ENCODE assay signal across 10 cellular contexts in genomic region chr7:105352922-105353668, GRCh38. TPM values are rescaled to one million over a fixed set of nuclear protein-coding genes. Genes with fewer than 3 reads are reported as not detected.
DNase-seq lines count a peak whose midpoint lies in the region; ATAC-seq and TF ChIP-seq lines count a peak whose summit lies in the region.
"Had no signal": no experiment of that assay in that cellular context is flagged by ENCODE, and none has a peak within 500 bp of the region (broad histone marks: within the 10 kb centered on the region; RNA-seq: fewer than 3 reads in every experiment).

No MANE protein-coding gene starts in this region.

- CTCF ChIA-PET in OCI-LY7 (lab: Charles Lee; ENCODE audit: unreplicated experiment), result no interaction called here

- no TSS peak for BruUV-seq in OCI-LY7 (replicated peaks; lab: Mats Ljungman, UMichigan)

- peaks cover 4% of the 10 kb centered on the region; the same call in 1 of the 2 replicates for H4K20me1 ChIP-seq in OCI-LY7 (ENCODE audit: insufficient read depth, low read length)

- no peak for TF ChIP-seq EP300 in transverse colon (IDR thresholded peaks at IDR 0.05; ENCODE audit: low read depth)

- H3K27ac Mint-ChIP-seq in activated naive CD4-positive, alpha-beta T cell treated with anti-CD3 and anti-CD28 coated beads, Interleukin-2, amount 50 U/mL, for 24 hours, result peak overlapping the region; percentile 48
- H3K27ac Mint-ChIP-seq in activated naive CD8-positive, alpha-beta T cell treated with anti-CD3 and anti-CD28 coated beads for 36 hours, result peak overlapping the region; percentile 64
- peak overlapping the region; percentile 94 for H3K27ac Mint-ChIP-seq in memory B cell

- intact Hi-C loops in transverse colon (cut with DNase I; ENCODE audit: low total_unique reads) (no loop called here), OCI-LY7 (cut with micrococcal nuclease; ENCODE audit: unreplicated experiment) (no loop called here)

- H3K4me1 Mint-ChIP-seq in activated naive CD4-positive, alpha-beta T cell treated with anti-CD3 and anti-CD28 coated beads, Interleukin-2, amount 50 U/mL, for 24 hours, result peaks cover 73% of the 10 kb centered on the region
- H3K4me1 Mint-ChIP-seq in activated naive CD8-positive, alpha-beta T cell treated with anti-CD3 and anti-CD28 coated beads for 36 hours, result peaks cover 45% of the 10 kb centered on the region
- H3K4me1 Mint-ChIP-seq in memory B cell, result peaks cover 42% of the 10 kb centered on the region

- H3K4me3 ChIP-seq in transverse colon (no peak overlapping the region), OCI-LY7 (ENCODE audit: low read depth, low read length, poor library complexity, severe bottlenecking) (no peak overlapping the region)

- peaks cover 8% of the 10 kb centered on the region; the same call in 1 of the 2 replicates for H3K79me2 ChIP-seq in OCI-LY7 (ENCODE audit: insufficient read depth, low read depth, low read length)

- peak overlapping the region; percentile 19 for H3K4me3 Mint-ChIP-seq in activated naive CD4-positive, alpha-beta T cell treated with anti-CD3 and anti-CD28 coated beads, Interleukin-2, amount 50 U/mL, for 24 hours
- H3K4me3 Mint-ChIP-seq in activated naive CD8-positive, alpha-beta T cell treated with anti-CD3 and anti-CD28 coated beads for 36 hours, result no peak overlapping the region
- peak overlapping the region; percentile 70 for H3K4me3 Mint-ChIP-seq in memory B cell
- H3K4me3 Mint-ChIP-seq: H9 had no signal

- H3K9me3 Mint-ChIP-seq in activated naive CD4-positive, alpha-beta T cell treated with anti-CD3 and anti-CD28 coated beads, Interleukin-2, amount 50 U/mL, for 24 hours, result no peaks in the 10 kb centered on the region
- H3K9me3 Mint-ChIP-seq in activated naive CD8-positive, alpha-beta T cell treated with anti-CD3 and anti-CD28 coated beads for 36 hours, result peaks cover 5% of the 10 kb centered on the region
- no peaks in the 10 kb centered on the region for H3K9me3 Mint-ChIP-seq in memory B cell
- H3K9me3 Mint-ChIP-seq: H9 had no signal

- in situ Hi-C loops in transverse colon (cut with MboI; ENCODE audit: low pct_ligation_motif_present in 1 of 4, low pct_unique_long_range_greater_than_20kb in 1 of 4, low sequenced_read_pairs in 3 of 4), result no loop called here

- H3K27ac ChIP-seq in transverse colon (peak overlapping the region; percentile 46 to 79 (median 68)), OCI-LY7 (ENCODE audit: low read depth, low read length, poor library complexity, severe bottlenecking) (no peak overlapping the region)

- H3K9me2 ChIP-seq in OCI-LY7 (ENCODE audit: insufficient read depth, low read length), result no peaks in the 10 kb centered on the region

- TF ChIP-seq CTCF in transverse colon (IDR thresholded peaks at IDR 0.05) (no peak), OCI-LY7 (conservative IDR thresholded peaks at IDR 0.05; ENCODE audit: low read length) (no peak)

- H3K9me3 ChIP-seq in transverse colon (no peaks in the 10 kb centered on the region), OCI-LY7 (ENCODE audit: low read length) (no peaks in the 10 kb centered on the region)

- H3K36me3 ChIP-seq in transverse colon (no peaks in the 10 kb centered on the region), OCI-LY7 (ENCODE audit: insufficient read depth, low read length) (no peaks in the 10 kb centered on the region)

- H3K27me3 ChIP-seq in transverse colon, result no peaks in the 10 kb centered on the region

- H3K4me2 ChIP-seq in OCI-LY7 (ENCODE audit: low read length), result no peak overlapping the region

- no peak overlapping the region for H2AFZ ChIP-seq in OCI-LY7 (ENCODE audit: low read length)

- H3K4me1 ChIP-seq in transverse colon (peaks cover 24 to 43% (median 31%) of the 10 kb centered on the region in 4 donors), OCI-LY7 (ENCODE audit: insufficient read depth, low read length, poor library complexity, severe bottlenecking) (peaks cover 28% of the 10 kb centered on the region)

- no peaks in the 10 kb centered on the region for H3K36me3 Mint-ChIP-seq in activated naive CD4-positive, alpha-beta T cell treated with anti-CD3 and anti-CD28 coated beads, Interleukin-2, amount 50 U/mL, for 24 hours
- H3K36me3 Mint-ChIP-seq in activated naive CD8-positive, alpha-beta T cell treated with anti-CD3 and anti-CD28 coated beads for 36 hours, result peaks cover 14% of the 10 kb centered on the region
- H3K36me3 Mint-ChIP-seq in memory B cell, result peaks cover 1% of the 10 kb centered on the region

- whole genome bisulfite sequencing in transverse colon (ENCODE audit: low coverage in 1 of 2), 2 donors, result 80 to 84% methylated on average over 3 to 4 of the region's 4 CpGs

- H3K27me3 Mint-ChIP-seq in activated naive CD4-positive, alpha-beta T cell treated with anti-CD3 and anti-CD28 coated beads, Interleukin-2, amount 50 U/mL, for 24 hours, result no peaks in the 10 kb centered on the region
- H3K27me3 Mint-ChIP-seq in activated naive CD8-positive, alpha-beta T cell treated with anti-CD3 and anti-CD28 coated beads for 36 hours, result no peaks in the 10 kb centered on the region
- no peaks in the 10 kb centered on the region for H3K27me3 Mint-ChIP-seq in memory B cell

- DNase-seq in activated naive CD4-positive, alpha-beta T cell treated with anti-CD3 and anti-CD28 coated beads, Interleukin-2, amount 50 U/mL, for 16 hours, result no peak
- DNase-seq in activated naive CD8-positive, alpha-beta T cell treated with anti-CD3 and anti-CD28 coated beads for 36 hours, result no peak
- DNase-seq in memory B cell (ENCODE audit: low spot score in 2 of 2), result no peak
- DNase-seq in transverse colon, result no peak
- no peak for DNase-seq in OCI-LY7 (ENCODE audit: low spot score)
- DNase-seq in retina, result no peak
- no peak for DNase-seq in iPS-NIHi11 (ENCODE audit: low spot score)
- DNase-seq: H9, NCI-H524 had no signal

- no peak for TF ChIP-seq POLR2A in transverse colon (IDR thresholded peaks at IDR 0.05)

- POLR2A ChIA-PET in OCI-LY7 (lab: Charles Lee), result interaction anchor here (0.7 to 0.8 kb wide), 3 partner anchors 8 to 411 kb away, joined by 3 to 4 read pairs (median 3); no protein-coding TSS in a partner anchor

- ATAC-seq in memory B cell (ENCODE audit: low read depth), result no peak

RNA-seq across cellular contexts. Expression of gene SRPK2, which starts 35.6 kb away (rescaled TPM):
- 10 to 100 TPM; 38.2 to 38.8 TPM for total RNA-seq in activated naive CD8-positive, alpha-beta T cell treated with anti-CD3 and anti-CD28 coated beads for 36 hours
- total RNA-seq in transverse colon, result 10 to 100 TPM; 18.3 to 93.1 (median 43.8) TPM
- 21.6 and 22.1 TPM in 2 replicates for total RNA-seq in OCI-LY7 (2014; rRNA removed; shearing (Covaris generic))
- 26.8 and 31.7 TPM in 2 replicates for total RNA-seq in OCI-LY7 (2022)
